Comparison of ENCODE assay signal across 1 cellular context in genomic region chr10:77582710-77583115, GRCh38.
TF ChIP-seq lines count a peak whose summit lies in the region.

No MANE protein-coding gene starts in this region.

TF ChIP-seq in GM12878, 131 proteins besides CTCF, POLR2A, EP300 and RAD21 (continued from another document):
- TF ChIP-seq, protein P1, sequence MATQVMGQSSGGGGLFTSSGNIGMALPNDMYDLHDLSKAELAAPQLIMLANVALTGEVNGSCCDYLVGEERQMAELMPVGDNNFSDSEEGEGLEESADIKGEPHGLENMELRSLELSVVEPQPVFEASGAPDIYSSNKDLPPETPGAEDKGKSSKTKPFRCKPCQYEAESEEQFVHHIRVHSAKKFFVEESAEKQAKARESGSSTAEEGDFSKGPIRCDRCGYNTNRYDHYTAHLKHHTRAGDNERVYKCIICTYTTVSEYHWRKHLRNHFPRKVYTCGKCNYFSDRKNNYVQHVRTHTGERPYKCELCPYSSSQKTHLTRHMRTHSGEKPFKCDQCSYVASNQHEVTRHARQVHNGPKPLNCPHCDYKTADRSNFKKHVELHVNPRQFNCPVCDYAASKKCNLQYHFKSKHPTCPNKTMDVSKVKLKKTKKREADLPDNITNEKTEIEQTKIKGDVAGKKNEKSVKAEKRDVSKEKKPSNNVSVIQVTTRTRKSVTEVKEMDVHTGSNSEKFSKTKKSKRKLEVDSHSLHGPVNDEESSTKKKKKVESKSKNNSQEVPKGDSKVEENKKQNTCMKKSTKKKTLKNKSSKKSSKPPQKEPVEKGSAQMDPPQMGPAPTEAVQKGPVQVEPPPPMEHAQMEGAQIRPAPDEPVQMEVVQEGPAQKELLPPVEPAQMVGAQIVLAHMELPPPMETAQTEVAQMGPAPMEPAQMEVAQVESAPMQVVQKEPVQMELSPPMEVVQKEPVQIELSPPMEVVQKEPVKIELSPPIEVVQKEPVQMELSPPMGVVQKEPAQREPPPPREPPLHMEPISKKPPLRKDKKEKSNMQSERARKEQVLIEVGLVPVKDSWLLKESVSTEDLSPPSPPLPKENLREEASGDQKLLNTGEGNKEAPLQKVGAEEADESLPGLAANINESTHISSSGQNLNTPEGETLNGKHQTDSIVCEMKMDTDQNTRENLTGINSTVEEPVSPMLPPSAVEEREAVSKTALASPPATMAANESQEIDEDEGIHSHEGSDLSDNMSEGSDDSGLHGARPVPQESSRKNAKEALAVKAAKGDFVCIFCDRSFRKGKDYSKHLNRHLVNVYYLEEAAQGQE (IDR thresholded peaks at IDR 0.05; ENCODE audit: low read depth, low read length): no peak
- TF ChIP-seq PAX8 (IDR thresholded peaks at IDR 0.05): no peak
